Comparison of ENCODE assay signal across 24 cellular contexts in genomic region chr12:27105746-27106536, GRCh38. TPM values are rescaled to one million over a fixed set of nuclear protein-coding genes. Genes with fewer than 3 reads are reported as not detected.
"Had no signal": no experiment of that assay in that cellular context is flagged by ENCODE, and none has a peak within 500 bp of the region (broad histone marks: within the 10 kb centered on the region; RNA-seq: fewer than 3 reads in every experiment).

No MANE protein-coding gene starts in this region.

- H3K27ac ChIP-seq: ascending aorta had no signal

- H3K4me3 ChIP-seq: ascending aorta had no signal

- H3K36me3 ChIP-seq: ascending aorta had no signal

- H3K9me3 ChIP-seq: ascending aorta had no signal

- H3K27me3 ChIP-seq: ascending aorta had no signal

- H3K4me1 ChIP-seq: ascending aorta had no signal

- ATAC-seq: activated CD4-positive, CD25-positive, alpha-beta regulatory T cell treated with anti-CD3 and anti-CD28 coated beads, Interleukin-2, amount 50 U/mL, for 24 hours; activated CD8-positive, alpha-beta T cell treated with anti-CD3 and anti-CD28 coated beads for 36 hours; activated T-cell treated with anti-CD3 and anti-CD28 coated beads, Interleukin-2, amount 50 U/mL, for 72 hours had no signal

- DNase-seq: activated CD4-positive, alpha-beta T cell treated with anti-CD3 and anti-CD28 coated beads for 4 hours; activated CD8-positive, alpha-beta memory T cell treated with anti-CD3 and anti-CD28 coated beads, Interleukin-2, amount 50 U/mL, for 4 hours; activated CD8-positive, alpha-beta T cell treated with anti-CD3 and anti-CD28 coated beads for 36 hours; activated naive CD4-positive, alpha-beta T cell treated with anti-CD3 and anti-CD28 coated beads, Interleukin-2, amount 50 U/mL, for 16 hours; activated naive CD8-positive, alpha-beta T cell treated with anti-CD3 and anti-CD28 coated beads, Interleukin-2, amount 10 ng/mL, durations not matched to agents 7 days and 5 days; activated T-cell treated with anti-CD3 and anti-CD28 coated beads, Interleukin-2, amount 50 U/mL, for 72 hours; amniotic stem cell; cerebellar nuclear complex; KG1; NCI-H1092 treated with DMSO at 0.1 percent for 48 hours; NCI-H1417 treated with DMSO at 0.1 percent for 48 hours; NCI-H187; NCI-H2081; NCI-H510A treated with DMSO at 0.1 percent for 48 hours; NCI-H69; NK-92 treated with Interleukin-12 subunit alpha and Interleukin-12 subunit beta, amount 100 ng/mL, for 24 hours; OCI-M1; SHP77 had no signal

- FAIRE-seq: RCC 7860 had no signal

RNA-seq across cellular contexts. Expression of gene C12orf71, which starts 23.6 kb away (rescaled TPM):
- total RNA-seq: activated CD8-positive, alpha-beta T cell treated with anti-CD3 and anti-CD28 coated beads for 36 hours; activated naive CD8-positive, alpha-beta T cell treated with anti-CD3 and anti-CD28 coated beads, Interleukin-2, amount 10 ng/mL, durations not matched to agents 7 days and 5 days; activated T-cell treated with anti-CD3 and anti-CD28 coated beads, Interleukin-2, amount 50 U/mL, for 72 hours; ascending aorta; cardiac septum; MCF 10A; SK-MEL-5 had no signal
